Comparison of ENCODE assay signal across 13 cellular contexts in the genomic region with DNA sequence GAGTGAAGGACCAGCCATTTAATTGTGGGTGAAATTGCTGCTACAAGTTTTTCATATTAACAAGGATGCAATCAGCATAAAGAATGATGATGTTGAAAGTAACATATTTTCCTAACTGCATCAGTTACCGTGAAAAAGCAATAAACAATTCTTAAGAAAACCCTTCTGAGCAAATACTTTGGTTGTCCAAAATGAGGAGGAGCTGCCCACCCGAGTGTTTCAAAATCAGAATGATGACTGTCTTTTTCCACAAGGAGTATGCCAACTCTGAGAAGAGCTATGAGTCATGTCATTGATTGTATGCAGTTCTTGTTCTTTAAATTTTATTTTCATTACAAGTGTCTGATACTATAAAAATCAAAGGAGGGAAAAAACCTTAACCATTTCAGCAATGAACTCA.
DNase-seq lines count a peak whose midpoint lies in the region; ATAC-seq and TF ChIP-seq lines count a peak whose summit lies in the region.
"Had no signal": no experiment of that assay in that cellular context is flagged by ENCODE, and none has a peak within 500 bp of the region (broad histone marks: within the 10 kb centered on the region; RNA-seq: fewer than 3 reads in every experiment).

No MANE protein-coding gene starts in this region.

- peaks cover 7% of the 10 kb centered on the region for H3K4me1 ChIP-seq in IMR-90 (ENCODE audit: control insufficient read depth, insufficient read depth, low read length)
- no peaks in the 10 kb centered on the region for H3K4me1 ChIP-seq in muscle layer of duodenum (ENCODE audit: control insufficient read depth in 1 of 2, insufficient read depth in 2 of 2, low read length in 2 of 2)
- peaks cover 27% of the 10 kb centered on the region for H3K4me1 ChIP-seq in SJCRH30

- TF ChIP-seq RAD21 in IMR-90 (IDR thresholded peaks at IDR 0.05; ENCODE audit: low read length): no peak

- POLR2A ChIA-PET in AG04450 (lab: Yijun Ruan, JAX) (interaction anchor here (0.7 to 1.0 kb wide), 2 partner anchors 135 to 156 kb away, joined by 3 to 7 read pairs; no protein-coding TSS in a partner anchor), IMR-90 (lab: Charles Lee; ENCODE audit: unreplicated experiment) (no interaction called here)

- H4K5ac ChIP-seq in IMR-90 (ENCODE audit: low read depth, low read length): no peak overlapping the region

- no peak for TF ChIP-seq CTCF in AG04450 (IDR thresholded peaks at IDR 0.05; ENCODE audit: low read depth, low read length)
- no peak for TF ChIP-seq CTCF in IMR-90 (conservative IDR thresholded peaks at IDR 0.05; ENCODE audit: low read depth, low read length)

- no peaks in the 10 kb centered on the region for H4K20me1 ChIP-seq in IMR-90 (ENCODE audit: insufficient read depth, low read length)

- no peak overlapping the region for H3K27ac ChIP-seq in AG04450 (ENCODE audit: low read depth, low read length)
- H3K27ac ChIP-seq in IMR-90 (ENCODE audit: insufficient read depth, low read length): no peak overlapping the region; the same call in 1 of the 2 replicates
- peak overlapping the region; percentile 25 for H3K27ac ChIP-seq in muscle layer of duodenum (ENCODE audit: low read length)
- no peak overlapping the region for H3K27ac ChIP-seq in SJCRH30
- H3K27ac ChIP-seq: KMS-11 had no signal

- H3K14ac ChIP-seq in IMR-90 (replicated peaks; ENCODE audit: low read depth, low read length): no peak overlapping the region

- no peak overlapping the region for H3K23ac ChIP-seq in IMR-90 (ENCODE audit: low read depth, low read length)

- TF ChIP-seq POLR2A in IMR-90 (IDR thresholded peaks at IDR 0.05; ENCODE audit: low read depth, low read length): no peak

- in situ Hi-C loops in IMR-90 (cut with MboI; ENCODE audit: low sequenced_read_pairs): no loop called here

- ATAC-seq in IMR-90 (ENCODE audit: low read depth) (peak; percentile 58), HG02852 (IDR thresholded peaks at IDR 0.05; ENCODE audit: unreplicated experiment) (no peak), GM21825 (IDR thresholded peaks at IDR 0.05; ENCODE audit: unreplicated experiment) (no peak)

- no peak overlapping the region for H2AK5ac ChIP-seq in IMR-90 (ENCODE audit: low read depth, low read length)

- H3K27me3 ChIP-seq in AG04450 (ENCODE audit: control insufficient read depth, insufficient read depth, low read length) (no peaks in the 10 kb centered on the region), IMR-90 (ENCODE audit: control insufficient read depth, insufficient read depth, low read length) (no peaks in the 10 kb centered on the region), muscle layer of duodenum (ENCODE audit: low read depth, low read length) (no peaks in the 10 kb centered on the region), SJCRH30 (no peaks in the 10 kb centered on the region)

- intact Hi-C loops in IMR-90 (cut with micrococcal nuclease): no loop called here

- H4K91ac ChIP-seq in IMR-90 (ENCODE audit: insufficient read depth, low read depth, low read length): no peak overlapping the region

- dilution Hi-C loops in IMR-90 (cut with HindIII; ENCODE audit: low sequenced_read_pairs, unreplicated experiment): no loop called here

- H2AFZ ChIP-seq in IMR-90 (replicated peaks; ENCODE audit: low read length, poor library complexity): no peak overlapping the region

- no peaks in the 10 kb centered on the region for H3K79me1 ChIP-seq in IMR-90 (ENCODE audit: low read depth in 1 of 2, low read length in 2 of 2)

- BruUV-seq in IMR-90 (replicated peaks; lab: Mats Ljungman, UMichigan): no TSS peak

- peak overlapping the region; percentile 63 for H2BK5ac ChIP-seq in IMR-90 (ENCODE audit: low read depth, low read length, poor library complexity, severe bottlenecking)

- H4K8ac ChIP-seq in IMR-90 (ENCODE audit: low read depth in 2 of 2, low read length in 2 of 2): no peak overlapping the region

- DNase-seq in AG04450 (ENCODE audit: low read depth, low spot score): peak; percentile 74
- peak; percentile 93 for DNase-seq in IMR-90
- DNase-seq in dedifferentiated amniotic fluid mesenchymal stem cell (ENCODE audit: extremely low spot score): peak; percentile 99
- no peak for DNase-seq in SJCRH30
- no peak for DNase-seq in SW 1271 (lab: John Stamatoyannopoulos, UW)
- DNase-seq: anterior cingulate cortex; C1 segment of cervical spinal cord; NCI-H2171 treated with DMSO at 0.1 percent for 48 hours; stimulated activated CD4-positive, alpha-beta T cell treated with anti-CD3 and anti-CD28 coated beads, Interleukin-4, amount 100 ng/mL, for 24 hours had no signal

- H3K4me3 ChIP-seq in AG04450 (ENCODE audit: low read depth, low read length): no peak overlapping the region
- H3K4me3 ChIP-seq in IMR-90 (ENCODE audit: insufficient read depth, low read depth, low read length): no peak overlapping the region
- H3K4me3 ChIP-seq in muscle layer of duodenum (ENCODE audit: low read depth in 1 of 2, low read length in 2 of 2): no peak overlapping the region
- no peak overlapping the region for H3K4me3 ChIP-seq in SJCRH30

- H2AK9ac ChIP-seq in IMR-90 (replicated peaks; ENCODE audit: low read depth, low read length, poor library complexity): no peak overlapping the region

- H3K9ac ChIP-seq in IMR-90 (ENCODE audit: low read depth, low read length): no peak overlapping the region
- H3K9ac ChIP-seq: KMS-11 had no signal

- no CpG with 5 or more reads among the region's 2 CpGs for WGBS in IMR-90 (ENCODE audit: extremely low coverage in 2 of 2, insufficient read length in 1 of 2), 2 experiments

- H3K4ac ChIP-seq in IMR-90 (ENCODE audit: low read depth, low read length): no peak overlapping the region

- H2BK20ac ChIP-seq in IMR-90 (ENCODE audit: low read depth, low read length): no peak overlapping the region

- no peak overlapping the region for H3K18ac ChIP-seq in IMR-90 (ENCODE audit: low read depth, low read length)

- peaks cover 3% of the 10 kb centered on the region for H3K9me1 ChIP-seq in IMR-90 (ENCODE audit: insufficient read depth, low read length)

- H3K9me3 ChIP-seq in AG04450 (ENCODE audit: control insufficient read depth, insufficient read depth, low read length): no peaks in the 10 kb centered on the region; the same call in 1 of the 2 replicates
- H3K9me3 ChIP-seq in IMR-90 (ENCODE audit: control insufficient read depth, insufficient read depth, low read length): no peaks in the 10 kb centered on the region; the same call in 1 of the 2 replicates
- H3K9me3 ChIP-seq in muscle layer of duodenum (ENCODE audit: control insufficient read depth in 1 of 2, low read length in 2 of 2): peaks cover 0 to 5% of the 10 kb centered on the region in 2 donors
- H3K9me3 ChIP-seq in SJCRH30 (replicated peaks): peaks cover 14% of the 10 kb centered on the region

- CTCF ChIA-PET in AG04450 (lab: Charles Lee): no interaction called here
- CTCF ChIA-PET in IMR-90 (lab: Yijun Ruan, JAX): no interaction called here

- H3K36me3 ChIP-seq in IMR-90 (ENCODE audit: control insufficient read depth, insufficient read depth, low read length): no peaks in the 10 kb centered on the region
- no peaks in the 10 kb centered on the region for H3K36me3 ChIP-seq in muscle layer of duodenum (ENCODE audit: control insufficient read depth in 1 of 2, insufficient read depth in 2 of 2, low read length in 2 of 2)
- no peaks in the 10 kb centered on the region for H3K36me3 ChIP-seq in SJCRH30

- no peak overlapping the region for H3K56ac ChIP-seq in IMR-90 (ENCODE audit: extremely low read depth, insufficient read depth, low read length)

- no peak overlapping the region for H2BK15ac ChIP-seq in IMR-90 (ENCODE audit: low read depth, low read length)

- no peak overlapping the region for H2BK120ac ChIP-seq in IMR-90 (ENCODE audit: low read depth, low read length)

- no peak overlapping the region for H3K4me2 ChIP-seq in IMR-90 (ENCODE audit: low read depth, low read length)
- H3K4me2 ChIP-seq: KMS-11 had no signal

TF ChIP-seq in IMR-90, 13 proteins besides CTCF, POLR2A, EP300 and RAD21:
- peak; percentile 85 for TF ChIP-seq CEBPB (IDR thresholded peaks at IDR 0.05; ENCODE audit: low read depth, low read length)
- no peak for TF ChIP-seq MAZ (IDR thresholded peaks at IDR 0.05; ENCODE audit: borderline replicate concordance, low read depth, low read length)
- TF ChIP-seq SMC3 (IDR thresholded peaks at IDR 0.05; ENCODE audit: low read depth, low read length): no peak; the same call in 1 of the 2 replicates
- TF ChIP-seq, protein P1, sequence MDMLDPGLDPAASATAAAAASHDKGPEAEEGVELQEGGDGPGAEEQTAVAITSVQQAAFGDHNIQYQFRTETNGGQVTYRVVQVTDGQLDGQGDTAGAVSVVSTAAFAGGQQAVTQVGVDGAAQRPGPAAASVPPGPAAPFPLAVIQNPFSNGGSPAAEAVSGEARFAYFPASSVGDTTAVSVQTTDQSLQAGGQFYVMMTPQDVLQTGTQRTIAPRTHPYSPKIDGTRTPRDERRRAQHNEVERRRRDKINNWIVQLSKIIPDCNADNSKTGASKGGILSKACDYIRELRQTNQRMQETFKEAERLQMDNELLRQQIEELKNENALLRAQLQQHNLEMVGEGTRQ (IDR thresholded peaks at IDR 0.05; ENCODE audit: low read depth, low read length): no peak
- TF ChIP-seq MAFK (IDR thresholded peaks at IDR 0.05; ENCODE audit: low read depth, low read length): peak; percentile 30; the same call in 1 of the 2 replicates
- no peak for TF ChIP-seq CHD1 (IDR thresholded peaks at IDR 0.05; ENCODE audit: low read depth, low read length)
- no peak for TF ChIP-seq RFX5 (IDR thresholded peaks at IDR 0.05; ENCODE audit: low read depth, low read length)
- peak; percentile 90 for TF ChIP-seq FOS (IDR thresholded peaks at IDR 0.05; ENCODE audit: low read depth, low read length)
- TF ChIP-seq NFE2L2 (IDR thresholded peaks at IDR 0.05; ENCODE audit: low read depth, low read length): no peak; the same call in 1 of the 2 replicates
- TF ChIP-seq RCOR1 (IDR thresholded peaks at IDR 0.05; ENCODE audit: insufficient replicate concordance, low read length): no peak
- peak; percentile 17; the same call in 1 of the 2 replicates for TF ChIP-seq BHLHE40 (IDR thresholded peaks at IDR 0.05; ENCODE audit: low read depth, low read length)
- TF ChIP-seq, protein P2, sequence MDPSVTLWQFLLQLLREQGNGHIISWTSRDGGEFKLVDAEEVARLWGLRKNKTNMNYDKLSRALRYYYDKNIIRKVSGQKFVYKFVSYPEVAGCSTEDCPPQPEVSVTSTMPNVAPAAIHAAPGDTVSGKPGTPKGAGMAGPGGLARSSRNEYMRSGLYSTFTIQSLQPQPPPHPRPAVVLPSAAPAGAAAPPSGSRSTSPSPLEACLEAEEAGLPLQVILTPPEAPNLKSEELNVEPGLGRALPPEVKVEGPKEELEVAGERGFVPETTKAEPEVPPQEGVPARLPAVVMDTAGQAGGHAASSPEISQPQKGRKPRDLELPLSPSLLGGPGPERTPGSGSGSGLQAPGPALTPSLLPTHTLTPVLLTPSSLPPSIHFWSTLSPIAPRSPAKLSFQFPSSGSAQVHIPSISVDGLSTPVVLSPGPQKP (IDR thresholded peaks at IDR 0.05; ENCODE audit: borderline replicate concordance, low read depth, low read length): no peak
- TF ChIP-seq MXI1 (IDR thresholded peaks at IDR 0.05; ENCODE audit: borderline replicate concordance, low read depth, low read length): no peak

Comparison
In these comparisons a context has a peak if more than half of its experiments do, and no peak if none do; other contexts are left out.
1. DNase-seq: peak in AG04450 (single experiment), IMR-90 (single experiment) and dedifferentiated amniotic fluid mesenchymal stem cell (single experiment); none in SJCRH30 (0 of 2) and SW 1271 (0 of 2).